11 cellular contexts compared by ENCODE assay signal in the genomic region with DNA sequence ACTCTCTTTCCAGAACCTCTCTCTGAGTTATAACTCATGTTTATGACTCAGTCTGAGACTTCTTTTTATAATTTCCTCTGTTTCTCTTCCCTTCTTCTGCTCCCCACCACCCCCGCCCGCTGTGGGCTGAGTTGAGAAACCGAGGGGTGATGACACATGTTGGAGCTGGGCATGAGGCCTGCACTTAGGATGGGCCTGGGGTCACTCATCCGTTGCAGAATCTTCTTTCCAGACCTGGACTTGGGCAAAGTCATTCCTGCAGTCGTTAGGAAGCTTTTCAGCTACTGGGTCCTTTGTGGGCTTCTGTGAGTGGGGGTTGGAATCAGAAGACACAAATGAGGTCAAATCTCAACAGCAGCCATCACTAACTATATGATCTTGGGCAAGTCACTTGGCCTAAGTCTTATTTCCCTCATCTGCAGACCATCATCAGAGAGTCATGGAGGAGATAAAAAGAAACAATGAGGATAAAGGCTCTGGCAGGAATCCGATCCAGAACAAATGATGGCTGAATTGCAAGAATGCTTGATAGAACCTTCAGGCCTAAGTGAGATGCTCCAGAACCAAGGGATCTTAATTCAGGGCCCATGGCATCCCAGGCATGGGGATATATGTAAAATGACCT. TPM values are rescaled to one million over a fixed set of nuclear protein-coding genes. Genes with fewer than 3 reads are reported as not detected.
DNase-seq lines count a peak whose midpoint lies in the region; ATAC-seq and TF ChIP-seq lines count a peak whose summit lies in the region.
"Had no signal": no experiment of that assay in that cellular context is flagged by ENCODE, and none has a peak within 500 bp of the region (broad histone marks: within the 10 kb centered on the region; RNA-seq: fewer than 3 reads in every experiment).

No MANE protein-coding gene starts in this region.

- H3K36me3 ChIP-seq in ACC112 (ENCODE audit: insufficient read depth, low read length) = no peaks in the 10 kb centered on the region

- peaks cover 56% of the 10 kb centered on the region for H3K4me1 Mint-ChIP-seq in activated CD8-positive, alpha-beta T cell treated with anti-CD3 and anti-CD28 coated beads for 36 hours (ENCODE audit: low read depth)
- H3K4me1 Mint-ChIP-seq in osteocyte (ENCODE audit: unreplicated experiment) = no peaks in the 10 kb centered on the region

- H3K4me3 Mint-ChIP-seq in activated CD8-positive, alpha-beta T cell treated with anti-CD3 and anti-CD28 coated beads for 36 hours = peak overlapping the region; percentile 9
- no peak overlapping the region for H3K4me3 Mint-ChIP-seq in osteocyte (ENCODE audit: unreplicated experiment)

- peak; percentile 85 for DNase-seq in HCEC 1CT
- peak; percentile 94 for DNase-seq in activated CD8-positive, alpha-beta T cell treated with anti-CD3 and anti-CD28 coated beads for 36 hours
- DNase-seq in kidney glomerular epithelial cell (lab: John Stamatoyannopoulos, UW) = peak; percentile 63
- no peak for DNase-seq in middle frontal gyrus (ENCODE audit: extremely low spot score, low spot score)
- no peak for DNase-seq in osteocyte (ENCODE audit: extremely low spot score, unreplicated experiment)
- DNase-seq in NCI-H1417 (lab: John Stamatoyannopoulos, UW) = no peak
- DNase-seq: DMS153 had no signal

- CTCF ChIA-PET in activated CD8-positive, alpha-beta T cell treated with anti-CD3 and anti-CD28 coated beads for 36 hours (lab: Charles Lee) = interaction anchor here (0.8 to 5.3 kb wide), 12 partner anchors 12 to 251 kb away, joined by 3 to 33 read pairs (median 8); a partner anchor contains a TSS

- peak overlapping the region; percentile 59 for H3K27ac ChIP-seq in ACC112 (ENCODE audit: low read depth, low read length)
- H3K27ac ChIP-seq: parathyroid adenoma had no signal

- peak overlapping the region; percentile 10 for H2AFZ ChIP-seq in ACC112 (ENCODE audit: low read length, unreplicated experiment)
- H2AFZ ChIP-seq: parathyroid adenoma had no signal

- no peak overlapping the region for H3K4me3 ChIP-seq in ACC112 (ENCODE audit: low read depth, low read length)

- no peak for TF ChIP-seq CTCF in activated CD8-positive, alpha-beta T cell treated with anti-CD3 and anti-CD28 coated beads for 36 hours (IDR thresholded peaks at IDR 0.05)
- TF ChIP-seq CTCF in osteocyte (IDR thresholded peaks at IDR 0.05) = no peak

- no peaks in the 10 kb centered on the region for H3K79me2 ChIP-seq in ACC112 (ENCODE audit: control insufficient read depth, insufficient read depth, low read length, unreplicated experiment)
- H3K79me2 ChIP-seq: parathyroid adenoma had no signal

- POLR2A ChIA-PET in activated CD8-positive, alpha-beta T cell treated with anti-CD3 and anti-CD28 coated beads for 36 hours (lab: Charles Lee) = interaction anchor here (0.7 to 2.9 kb wide), 8 partner anchors 10 to 283 kb away, joined by 3 to 16 read pairs (median 4); a partner anchor contains a TSS

- H3K4me1 ChIP-seq in ACC112 (ENCODE audit: control insufficient read depth, insufficient read depth, low read length, unreplicated experiment) = peaks cover 24% of the 10 kb centered on the region
- H3K4me1 ChIP-seq: parathyroid adenoma had no signal

- intact Hi-C loops in activated CD8-positive, alpha-beta T cell treated with anti-CD3 and anti-CD28 coated beads for 36 hours (cut with micrococcal nuclease) = no loop called here

- no peaks in the 10 kb centered on the region for H3K9me3 Mint-ChIP-seq in activated CD8-positive, alpha-beta T cell treated with anti-CD3 and anti-CD28 coated beads for 36 hours
- no peaks in the 10 kb centered on the region for H3K9me3 Mint-ChIP-seq in osteocyte (ENCODE audit: unreplicated experiment)
- H3K9me3 Mint-ChIP-seq: IgD-negative memory B cell had no signal

- ATAC-seq in activated CD8-positive, alpha-beta T cell treated with anti-CD3 and anti-CD28 coated beads for 36 hours = peak; percentile 55
- no peak for ATAC-seq in GM19035 (IDR thresholded peaks at IDR 0.05; ENCODE audit: unreplicated experiment)

- peaks cover 2% of the 10 kb centered on the region for H3K36me3 Mint-ChIP-seq in activated CD8-positive, alpha-beta T cell treated with anti-CD3 and anti-CD28 coated beads for 36 hours (ENCODE audit: low read depth)
- H3K36me3 Mint-ChIP-seq in osteocyte (ENCODE audit: unreplicated experiment) = no peaks in the 10 kb centered on the region
- H3K36me3 Mint-ChIP-seq: IgD-negative memory B cell had no signal

- no peaks in the 10 kb centered on the region for H3K27me3 ChIP-seq in ACC112 (ENCODE audit: insufficient read depth, low read length)

- no peaks in the 10 kb centered on the region for H3K27me3 Mint-ChIP-seq in activated CD8-positive, alpha-beta T cell treated with anti-CD3 and anti-CD28 coated beads for 36 hours
- H3K27me3 Mint-ChIP-seq in osteocyte (ENCODE audit: unreplicated experiment) = peaks cover 15% of the 10 kb centered on the region
- H3K27me3 Mint-ChIP-seq: IgD-negative memory B cell had no signal

- H3K27ac Mint-ChIP-seq in activated CD8-positive, alpha-beta T cell treated with anti-CD3 and anti-CD28 coated beads for 36 hours = peak overlapping the region; percentile 97
- no peak overlapping the region for H3K27ac Mint-ChIP-seq in osteocyte (ENCODE audit: unreplicated experiment)

RNA-seq across cellular contexts. Expression of a gene that starts 53.4 kb away (rescaled TPM):
- total RNA-seq in activated CD8-positive, alpha-beta T cell treated with anti-CD3 and anti-CD28 coated beads for 36 hours = 100 to 1,000 TPM; 139 TPM
- 4.4 TPM in 2 replicates for total RNA-seq in osteocyte

Comparison
In these comparisons a context has a peak if more than half of its experiments do, and no peak if none do; other contexts are left out.
1. DNase-seq: peak in HCEC 1CT (single experiment), activated CD8-positive, alpha-beta T cell treated with anti-CD3 and anti-CD28 coated beads for 36 hours (single experiment) and kidney glomerular epithelial cell (single experiment); none in middle frontal gyrus (single experiment), osteocyte (single experiment) and NCI-H1417 (0 of 3).
2. RNA of a gene that starts 53.4 kb away (total RNA-seq): 139 TPM in activated CD8-positive, alpha-beta T cell treated with anti-CD3 and anti-CD28 coated beads for 36 hours; 4.4 TPM in osteocyte; every median in the first group is over 10 times any median in the second.